10 cellular contexts compared by ENCODE assay signal in genomic region chr1:154837679-154838171, GRCh38. TPM values are rescaled to one million over a fixed set of nuclear protein-coding genes. Genes with fewer than 3 reads are reported as not detected.
DNase-seq lines count a peak whose midpoint lies in the region; ATAC-seq and TF ChIP-seq lines count a peak whose summit lies in the region.
"Had no signal": no experiment of that assay in that cellular context is flagged by ENCODE, and none has a peak within 500 bp of the region (broad histone marks: within the 10 kb centered on the region; RNA-seq: fewer than 3 reads in every experiment).

No MANE protein-coding gene starts in this region.

- H3K27ac Mint-ChIP-seq in glutamatergic neuron (ENCODE audit: unreplicated experiment) = peak overlapping the region; percentile 95
- H3K27ac Mint-ChIP-seq in type B pancreatic cell = no peak overlapping the region
- H3K27ac Mint-ChIP-seq: immature natural killer cell had no signal

- H3K36me3 ChIP-seq in vagina = no peaks in the 10 kb centered on the region

- no peaks in the 10 kb centered on the region for H3K27me3 ChIP-seq in vagina

- intact Hi-C loops in vagina (cut with DNase I) = no loop called here

- H3K4me1 ChIP-seq in vagina = peaks cover 11% of the 10 kb centered on the region

- peak; percentile 74 for ATAC-seq in GM21423 (IDR thresholded peaks at IDR 0.05; ENCODE audit: unreplicated experiment)

- TF ChIP-seq CTCF in glutamatergic neuron (IDR thresholded peaks at IDR 0.05; ENCODE audit: partially characterized antibody, unreplicated experiment) (no peak), vagina (IDR thresholded peaks at IDR 0.05) (no peak), type B pancreatic cell (conservative IDR thresholded peaks at IDR 0.05) (no peak)

- H3K4me3 Mint-ChIP-seq in glutamatergic neuron (ENCODE audit: unreplicated experiment) (peak overlapping the region; percentile 55), type B pancreatic cell (no peak overlapping the region)
- H3K4me3 Mint-ChIP-seq: immature natural killer cell had no signal

- no peak overlapping the region for H3K27ac ChIP-seq in vagina

- H3K9me3 ChIP-seq in vagina = no peaks in the 10 kb centered on the region

- H3K9me3 Mint-ChIP-seq in glutamatergic neuron (ENCODE audit: unreplicated experiment) = peaks cover 19% of the 10 kb centered on the region
- H3K9me3 Mint-ChIP-seq in type B pancreatic cell = no peaks in the 10 kb centered on the region
- H3K9me3 Mint-ChIP-seq: immature natural killer cell had no signal

- peak; percentile 51 for DNase-seq in DMS79 (lab: John Stamatoyannopoulos, UW)
- peak; percentile 54 for DNase-seq in NCI-H1105 treated with DMSO at 0.1 percent for 48 hours (lab: John Stamatoyannopoulos, UW)
- DNase-seq in glutamatergic neuron = peak; percentile 78
- DNase-seq in vagina (ENCODE audit: extremely low spot score in 2 of 2) = no peak
- DNase-seq in type B pancreatic cell (ENCODE audit: extremely low spot score, unreplicated experiment) = no peak
- no peak for DNase-seq in AG08396 (ENCODE audit: low spot score)
- no peak for DNase-seq in pons (ENCODE audit: low spot score)
- DNase-seq: immature natural killer cell; stimulated activated CD4-positive, alpha-beta T cell treated with anti-CD3 and anti-CD28 coated beads, Interleukin-4, amount 100 ng/mL, for 24 hours had no signal

- H3K27me3 Mint-ChIP-seq in glutamatergic neuron (ENCODE audit: unreplicated experiment) (peaks cover 29% of the 10 kb centered on the region), type B pancreatic cell (peaks cover 6% of the 10 kb centered on the region)

- H3K4me3 ChIP-seq in vagina = no peak overlapping the region

- TF ChIP-seq POLR2A in vagina (IDR thresholded peaks at IDR 0.05) = no peak

- H3K4me1 Mint-ChIP-seq in glutamatergic neuron (ENCODE audit: low read depth, unreplicated experiment) (peaks cover 64% of the 10 kb centered on the region), type B pancreatic cell (ENCODE audit: unreplicated experiment) (peaks cover 37% of the 10 kb centered on the region)
- H3K4me1 Mint-ChIP-seq: immature natural killer cell had no signal

- H3K36me3 Mint-ChIP-seq in glutamatergic neuron (ENCODE audit: unreplicated experiment) (no peaks in the 10 kb centered on the region), type B pancreatic cell (no peaks in the 10 kb centered on the region)
- H3K36me3 Mint-ChIP-seq: immature natural killer cell had no signal

RNA-seq across cellular contexts. Expression of gene KCNN3, which starts 32.4 kb away (rescaled TPM):
- total RNA-seq in glutamatergic neuron (ENCODE audit: unreplicated experiment) = 3.8 TPM
- total RNA-seq in vagina = 7.4 TPM
- 0.45 and 3.8 TPM in 2 replicates for total RNA-seq in type B pancreatic cell (ENCODE audit: low replicate concordance)

Comparison
In these comparisons a context has a peak if more than half of its experiments do, and no peak if none do; other contexts are left out.
1. DNase-seq: peak in DMS79 (single experiment), NCI-H1105 treated with DMSO at 0.1 percent for 48 hours (single experiment) and glutamatergic neuron (single experiment); none in vagina (0 of 2), type B pancreatic cell (single experiment), AG08396 (single experiment) and pons (single experiment).